Comparison of ENCODE assay signal across 15 cellular contexts in the genomic region with DNA sequence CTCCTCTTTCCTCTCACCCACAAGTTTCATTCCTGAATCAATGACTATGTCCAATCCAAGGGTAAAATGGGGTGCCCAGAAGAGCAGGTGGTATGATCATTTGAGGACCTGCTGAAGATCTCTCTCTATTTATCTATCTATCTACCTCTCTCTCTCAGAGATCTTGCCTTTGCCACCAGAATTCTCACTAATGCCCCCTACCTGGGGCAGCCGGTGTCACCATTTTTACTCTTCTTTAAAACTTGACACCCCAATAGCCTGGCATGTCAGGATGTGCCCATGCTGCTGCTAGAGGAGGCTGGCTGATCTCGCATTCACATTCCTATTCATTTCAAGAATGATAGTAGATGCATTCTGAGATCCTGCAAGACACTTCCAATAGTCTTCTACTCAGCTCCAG. TPM values are rescaled to one million over a fixed set of nuclear protein-coding genes. Genes with fewer than 3 reads are reported as not detected.
DNase-seq lines count a peak whose midpoint lies in the region; ATAC-seq and TF ChIP-seq lines count a peak whose summit lies in the region.
"Had no signal": no experiment of that assay in that cellular context is flagged by ENCODE, and none has a peak within 500 bp of the region (broad histone marks: within the 10 kb centered on the region; RNA-seq: fewer than 3 reads in every experiment).

No MANE protein-coding gene starts in this region.

- intact Hi-C loops in ovary (cut with DNase I) = no loop called here

- H3K4me3 Mint-ChIP-seq in WTC11 = no peak overlapping the region

- H4K20me1 ChIP-seq in Karpas-422 (ENCODE audit: insufficient read depth, low read depth, low read length) (no peaks in the 10 kb centered on the region), hepatocyte (ENCODE audit: insufficient read depth, poor library complexity, severe bottlenecking) (no peaks in the 10 kb centered on the region)

- H3K36me3 ChIP-seq in Karpas-422 (ENCODE audit: insufficient read depth, low read length) (no peaks in the 10 kb centered on the region), hepatocyte (replicated peaks; ENCODE audit: insufficient read depth, low read depth) (no peaks in the 10 kb centered on the region), ovary (no peaks in the 10 kb centered on the region)

- H3K4me1 Mint-ChIP-seq in WTC11 = no peaks in the 10 kb centered on the region

- TF ChIP-seq CTCF in GM12864 (IDR thresholded peaks at IDR 0.05; ENCODE audit: low read depth, low read length, missing control alignments) = peak; percentile 23
- no peak for TF ChIP-seq CTCF in WTC11 (IDR thresholded peaks at IDR 0.05)
- no peak for TF ChIP-seq CTCF in hepatocyte (IDR thresholded peaks at IDR 0.05; ENCODE audit: poor library complexity)
- TF ChIP-seq CTCF in ovary (IDR thresholded peaks at IDR 0.05) = no peak

- H2AFZ ChIP-seq in Karpas-422 (ENCODE audit: low read length) (no peak overlapping the region), hepatocyte (no peak overlapping the region)

- no peak for TF ChIP-seq EP300 in ovary (IDR thresholded peaks at IDR 0.05)

- TF ChIP-seq POLR2A in ovary (IDR thresholded peaks at IDR 0.05) = no peak

- H3K27me3 ChIP-seq in Karpas-422 (ENCODE audit: low read length) (no peaks in the 10 kb centered on the region), hepatocyte (no peaks in the 10 kb centered on the region), ovary (no peaks in the 10 kb centered on the region)

- H3K4me1 ChIP-seq in Karpas-422 (ENCODE audit: low read length) = no peaks in the 10 kb centered on the region
- no peaks in the 10 kb centered on the region for H3K4me1 ChIP-seq in hepatocyte (ENCODE audit: insufficient read depth)
- no peaks in the 10 kb centered on the region for H3K4me1 ChIP-seq in ovary (ENCODE audit: insufficient read depth)

- CTCF ChIA-PET in WTC11 (lab: Charles Lee) = interaction anchor here (1.0 to 1.1 kb wide), 2 partner anchors 36 to 76 kb away, joined by 3 to 9 read pairs; no protein-coding TSS in a partner anchor

- DNase-seq in GM12864 (ENCODE audit: low read depth) (no peak), Karpas-422 (peak; percentile 54), WTC11 (ENCODE audit: low spot score) (no peak), hepatocyte (ENCODE audit: low spot score) (no peak), AG08396 (ENCODE audit: low spot score) (no peak), ovary (no peak), NCI-H774 (lab: John Stamatoyannopoulos, UW) (no peak)
- DNase-seq: AML-193, DND-41, NCI-H1092 treated with DMSO at 0.1 percent for 48 hours, NCI-H1694, SIG-M5 had no signal

- no peak overlapping the region for H3K27ac Mint-ChIP-seq in WTC11

- H3K79me2 ChIP-seq in Karpas-422 (ENCODE audit: low read length) (no peaks in the 10 kb centered on the region), hepatocyte (no peaks in the 10 kb centered on the region)

- no peak overlapping the region for H3K9ac ChIP-seq in Karpas-422 (ENCODE audit: low read length)

- H3K4me2 ChIP-seq in Karpas-422 (ENCODE audit: low read depth, low read length, poor library complexity, severe bottlenecking) (no peak overlapping the region), hepatocyte (no peak overlapping the region)
- H3K4me2 ChIP-seq: A549 had no signal

- peaks cover 6% of the 10 kb centered on the region; the same call in 1 of the 2 replicates for H3K9me3 Mint-ChIP-seq in WTC11

- no peaks in the 10 kb centered on the region for H3K36me3 Mint-ChIP-seq in WTC11

- POLR2A ChIA-PET in WTC11 (lab: Charles Lee) = no interaction called here

- no peaks in the 10 kb centered on the region for H3K9me3 ChIP-seq in Karpas-422 (ENCODE audit: low read length)
- H3K9me3 ChIP-seq in hepatocyte (ENCODE audit: low read depth) = no peaks in the 10 kb centered on the region
- H3K9me3 ChIP-seq in ovary = no peaks in the 10 kb centered on the region
- H3K9me3 ChIP-seq: A549 had no signal

- no peaks in the 10 kb centered on the region for H3K27me3 Mint-ChIP-seq in WTC11 (ENCODE audit: low read depth)

- peak; percentile 57 for ATAC-seq in WTC11
- ATAC-seq: A549, K562 had no signal

- H3K9me2 ChIP-seq in Karpas-422 (replicated peaks; ENCODE audit: insufficient read depth, low read length) (no peaks in the 10 kb centered on the region), hepatocyte (replicated peaks; ENCODE audit: insufficient read depth) (no peaks in the 10 kb centered on the region)

- no peak overlapping the region for H3K27ac ChIP-seq in Karpas-422 (ENCODE audit: low read length)
- peak overlapping the region; percentile 88 for H3K27ac ChIP-seq in hepatocyte
- H3K27ac ChIP-seq in ovary = no peak overlapping the region
- H3K27ac ChIP-seq: A549, HL-60 had no signal

- WGBS in hepatocyte (ENCODE audit: low lambda C conversion rate, missing lambda C conversion rate) = 95% methylated on average over 2 of the region's 2 CpGs
- whole genome bisulfite sequencing in ovary, 3 donors = 82 to 87% (median 86%) methylated on average over 2 of the region's 2 CpGs

- no peak overlapping the region for H3K4me3 ChIP-seq in GM12864 (ENCODE audit: low read depth, low read length)
- no peak overlapping the region for H3K4me3 ChIP-seq in Karpas-422 (ENCODE audit: low read length)
- no peak overlapping the region for H3K4me3 ChIP-seq in hepatocyte
- no peak overlapping the region for H3K4me3 ChIP-seq in ovary
- H3K4me3 ChIP-seq: A549, K562 had no signal

TF ChIP-seq in WTC11, 78 proteins besides CTCF, POLR2A, EP300 and RAD21 (continues in another document):
- no peak for TF ChIP-seq NFE2L1 (CRISPR knock-in tag; IDR thresholded peaks at IDR 0.05)
- no peak for TF ChIP-seq MYBL2 (CRISPR knock-in tag; IDR thresholded peaks at IDR 0.05)
- no peak for TF ChIP-seq ZNF671 (CRISPR knock-in tag; IDR thresholded peaks at IDR 0.05)
- no peak for TF ChIP-seq PRRX2 (CRISPR knock-in tag; IDR thresholded peaks at IDR 0.05)
- TF ChIP-seq, protein P1, sequence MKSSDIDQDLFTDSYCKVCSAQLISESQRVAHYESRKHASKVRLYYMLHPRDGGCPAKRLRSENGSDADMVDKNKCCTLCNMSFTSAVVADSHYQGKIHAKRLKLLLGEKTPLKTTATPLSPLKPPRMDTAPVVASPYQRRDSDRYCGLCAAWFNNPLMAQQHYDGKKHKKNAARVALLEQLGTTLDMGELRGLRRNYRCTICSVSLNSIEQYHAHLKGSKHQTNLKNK (CRISPR knock-in tag; IDR thresholded peaks at IDR 0.05) = no peak
- TF ChIP-seq FOXK1 (CRISPR knock-in tag; IDR thresholded peaks at IDR 0.05) = no peak
- TF ChIP-seq ZNF232 (CRISPR knock-in tag; IDR thresholded peaks at IDR 0.05) = no peak
- TF ChIP-seq, protein P2, sequence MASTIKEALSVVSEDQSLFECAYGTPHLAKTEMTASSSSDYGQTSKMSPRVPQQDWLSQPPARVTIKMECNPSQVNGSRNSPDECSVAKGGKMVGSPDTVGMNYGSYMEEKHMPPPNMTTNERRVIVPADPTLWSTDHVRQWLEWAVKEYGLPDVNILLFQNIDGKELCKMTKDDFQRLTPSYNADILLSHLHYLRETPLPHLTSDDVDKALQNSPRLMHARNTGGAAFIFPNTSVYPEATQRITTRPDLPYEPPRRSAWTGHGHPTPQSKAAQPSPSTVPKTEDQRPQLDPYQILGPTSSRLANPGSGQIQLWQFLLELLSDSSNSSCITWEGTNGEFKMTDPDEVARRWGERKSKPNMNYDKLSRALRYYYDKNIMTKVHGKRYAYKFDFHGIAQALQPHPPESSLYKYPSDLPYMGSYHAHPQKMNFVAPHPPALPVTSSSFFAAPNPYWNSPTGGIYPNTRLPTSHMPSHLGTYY (CRISPR knock-in tag; IDR thresholded peaks at IDR 0.05) = no peak
- TF ChIP-seq, protein P3, sequence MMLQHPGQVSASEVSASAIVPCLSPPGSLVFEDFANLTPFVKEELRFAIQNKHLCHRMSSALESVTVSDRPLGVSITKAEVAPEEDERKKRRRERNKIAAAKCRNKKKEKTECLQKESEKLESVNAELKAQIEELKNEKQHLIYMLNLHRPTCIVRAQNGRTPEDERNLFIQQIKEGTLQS (CRISPR knock-in tag; conservative IDR thresholded peaks at IDR 0.05) = no peak
- TF ChIP-seq, protein P4, sequence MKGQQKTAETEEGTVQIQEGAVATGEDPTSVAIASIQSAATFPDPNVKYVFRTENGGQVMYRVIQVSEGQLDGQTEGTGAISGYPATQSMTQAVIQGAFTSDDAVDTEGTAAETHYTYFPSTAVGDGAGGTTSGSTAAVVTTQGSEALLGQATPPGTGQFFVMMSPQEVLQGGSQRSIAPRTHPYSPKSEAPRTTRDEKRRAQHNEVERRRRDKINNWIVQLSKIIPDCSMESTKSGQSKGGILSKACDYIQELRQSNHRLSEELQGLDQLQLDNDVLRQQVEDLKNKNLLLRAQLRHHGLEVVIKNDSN (CRISPR knock-in tag; IDR thresholded peaks at IDR 0.05) = no peak
- TF ChIP-seq TCF7 (CRISPR knock-in tag; IDR thresholded peaks at IDR 0.05; ENCODE audit: low read depth) = no peak
- TF ChIP-seq, protein P5, sequence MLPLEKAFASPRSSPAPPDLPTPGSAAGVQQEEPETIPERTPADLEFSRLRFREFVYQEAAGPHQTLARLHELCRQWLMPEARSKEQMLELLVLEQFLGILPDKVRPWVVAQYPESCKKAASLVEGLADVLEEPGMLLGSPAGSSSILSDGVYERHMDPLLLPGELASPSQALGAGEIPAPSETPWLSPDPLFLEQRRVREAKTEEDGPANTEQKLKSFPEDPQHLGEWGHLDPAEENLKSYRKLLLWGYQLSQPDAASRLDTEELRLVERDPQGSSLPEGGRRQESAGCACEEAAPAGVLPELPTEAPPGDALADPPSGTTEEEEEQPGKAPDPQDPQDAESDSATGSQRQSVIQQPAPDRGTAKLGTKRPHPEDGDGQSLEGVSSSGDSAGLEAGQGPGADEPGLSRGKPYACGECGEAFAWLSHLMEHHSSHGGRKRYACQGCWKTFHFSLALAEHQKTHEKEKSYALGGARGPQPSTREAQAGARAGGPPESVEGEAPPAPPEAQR (CRISPR knock-in tag; IDR thresholded peaks at IDR 0.05) = no peak
- TF ChIP-seq, protein P6, sequence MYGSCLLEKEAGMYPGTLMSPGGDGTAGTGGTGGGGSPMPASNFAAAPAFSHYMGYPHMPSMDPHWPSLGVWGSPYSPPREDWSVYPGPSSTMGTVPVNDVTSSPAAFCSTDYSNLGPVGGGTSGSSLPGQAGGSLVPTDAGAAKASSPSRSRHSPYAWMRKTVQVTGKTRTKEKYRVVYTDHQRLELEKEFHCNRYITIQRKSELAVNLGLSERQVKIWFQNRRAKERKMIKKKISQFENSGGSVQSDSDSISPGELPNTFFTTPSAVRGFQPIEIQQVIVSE (CRISPR knock-in tag; IDR thresholded peaks at IDR 0.05; ENCODE audit: borderline replicate concordance) = no peak

RNA-seq across cellular contexts. Expression of a gene that starts 24.3 kb away (rescaled TPM):
- total RNA-seq in Karpas-422 (2014; rRNA removed; shearing (Covaris generic); ENCODE audit: low replicate concordance) = 36.4 and 72.0 TPM in 2 replicates
- 21.8 to 23.4 TPM (median 23.4 TPM) in 3 replicates for total RNA-seq in WTC11 (2021)
- total RNA-seq in hepatocyte = 7.0 and 7.7 TPM in 2 replicates
- 14.8 and 17.6 TPM in 2 replicates for polyA plus RNA-seq in hepatocyte
- total RNA-seq in ovary = 10 to 100 TPM; 10.4 to 19.3 (median 15.4) TPM
- 10 to 100 TPM; 14.1 to 17.9 TPM for polyA plus RNA-seq in ovary

RNA-seq across cellular contexts. Expression of a gene that starts 40.0 kb away (rescaled TPM):
- 10.7 and 18.4 TPM in 2 replicates for total RNA-seq in Karpas-422 (2014; rRNA removed; shearing (Covaris generic); ENCODE audit: low replicate concordance)
- 14.6 to 20.8 TPM (median 16.3 TPM) in 3 replicates for total RNA-seq in WTC11 (2021)
- 38.1 and 41.9 TPM in 2 replicates for total RNA-seq in hepatocyte
- polyA plus RNA-seq in hepatocyte = 19.5 and 21.0 TPM in 2 replicates
- 10 to 100 TPM; 13.6 to 19.8 (median 18.8) TPM for total RNA-seq in ovary
- polyA plus RNA-seq in ovary = 10 to 100 TPM in 1 of 2 donors, 1 to 10 TPM in 1; 6.2 to 18.0 TPM
